ENCODE assay signal across 1 cellular context in genomic region chr2:37652199-37652640, GRCh38.
TF ChIP-seq lines count a peak whose summit lies in the region.

No MANE protein-coding gene starts in this region.

TF ChIP-seq in HCT116, 20 proteins besides CTCF, POLR2A, EP300 and RAD21 (continued from another document):
- TF ChIP-seq, protein P1, sequence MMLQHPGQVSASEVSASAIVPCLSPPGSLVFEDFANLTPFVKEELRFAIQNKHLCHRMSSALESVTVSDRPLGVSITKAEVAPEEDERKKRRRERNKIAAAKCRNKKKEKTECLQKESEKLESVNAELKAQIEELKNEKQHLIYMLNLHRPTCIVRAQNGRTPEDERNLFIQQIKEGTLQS (IDR thresholded peaks at IDR 0.05), result no peak
